9 cellular contexts compared by ENCODE assay signal in genomic region chr3:58528629-58529028, GRCh38. TPM values are rescaled to one million over a fixed set of nuclear protein-coding genes. Genes with fewer than 3 reads are reported as not detected.
DNase-seq lines count a peak whose midpoint lies in the region; ATAC-seq and TF ChIP-seq lines count a peak whose summit lies in the region.
"Had no signal": no experiment of that assay in that cellular context is flagged by ENCODE, and none has a peak within 500 bp of the region (broad histone marks: within the 10 kb centered on the region; RNA-seq: fewer than 3 reads in every experiment).

No MANE protein-coding gene starts in this region.

- H3K9ac ChIP-seq in BLaER1 (no peak overlapping the region), mammary epithelial cell (ENCODE audit: insufficient read depth, low read length) (no peak overlapping the region)

- WGBS in mammary epithelial cell (ENCODE audit: low coverage, missing lambda C conversion rate) = 0% methylated on average over 2 of the region's 6 CpGs

- H4K20me1 ChIP-seq in BLaER1 (no peaks in the 10 kb centered on the region), mammary epithelial cell (ENCODE audit: insufficient read depth, low read length) (no peaks in the 10 kb centered on the region)

- no peaks in the 10 kb centered on the region for H3K9me3 ChIP-seq in BLaER1
- H3K9me3 ChIP-seq in mammary epithelial cell (replicated peaks; ENCODE audit: insufficient read depth, low read length) = no peaks in the 10 kb centered on the region
- H3K9me3 ChIP-seq: SJSA1 had no signal

- dilution Hi-C loops in mammary epithelial cell (cut with HindIII; ENCODE audit: low sequenced_read_pairs) = loop anchor here (5.0 kb wide), 1 partner anchor 36 kb away; the partner anchor contains the start of gene KCTD6

- intact Hi-C loops in mammary epithelial cell (cut with micrococcal nuclease) = loop anchor here (5.0 kb wide), 1 partner anchor 196 kb away; the partner anchor contains the start of gene PXK
- intact Hi-C loops in left colon (cut with DNase I, micrococcal nuclease) = no loop called here

- H3K27ac ChIP-seq in BLaER1 (no peak overlapping the region), mammary epithelial cell (ENCODE audit: insufficient read depth, low read depth, low read length) (no peak overlapping the region)
- H3K27ac ChIP-seq: SJSA1 had no signal

- H3K27me3 ChIP-seq in BLaER1 (no peaks in the 10 kb centered on the region), mammary epithelial cell (ENCODE audit: insufficient read depth, low read length) (no peaks in the 10 kb centered on the region)
- H3K27me3 ChIP-seq: SJSA1 had no signal

- peak overlapping the region; percentile 69 for H2AFZ ChIP-seq in mammary epithelial cell (ENCODE audit: low read depth, low read length)

- TF ChIP-seq CTCF in LNCaP clone FGC (IDR thresholded peaks at IDR 0.05; ENCODE audit: control insufficient read depth, extremely low read depth, insufficient read depth) (no peak), mammary epithelial cell (conservative IDR thresholded peaks at IDR 0.05 in 1 of 2, IDR thresholded peaks at IDR 0.05 in 1 of 2; ENCODE audit: extremely low read depth in 1 of 2, insufficient read depth in 1 of 2, low read depth in 1 of 2, low read length in 2 of 2) (no peak)

- no peaks in the 10 kb centered on the region for H3K79me2 ChIP-seq in mammary epithelial cell (ENCODE audit: insufficient read depth, low read length)

- peaks cover 42% of the 10 kb centered on the region for H3K4me1 ChIP-seq in BLaER1
- peaks cover 29% of the 10 kb centered on the region for H3K4me1 ChIP-seq in mammary epithelial cell (ENCODE audit: insufficient read depth, low read length)

- CTCF ChIA-PET in mammary epithelial cell (lab: Charles Lee; ENCODE audit: low non-redundant PET) = no interaction called here

- ATAC-seq in left colon (peak; percentile 53), HG02763 (IDR thresholded peaks at IDR 0.05; ENCODE audit: unreplicated experiment) (no peak), HG03571 (IDR thresholded peaks at IDR 0.05; ENCODE audit: unreplicated experiment) (no peak), GM21360 (IDR thresholded peaks at IDR 0.05; ENCODE audit: unreplicated experiment) (no peak)

- BruUV-seq in mammary epithelial cell (replicated peaks; lab: Mats Ljungman, UMichigan) = no TSS peak

- H3K4me3 ChIP-seq in BLaER1 (no peak overlapping the region), LNCaP clone FGC (ENCODE audit: low read depth, low read length) (no peak overlapping the region), mammary epithelial cell (replicated peaks in 1 of 3; ENCODE audit: insufficient read depth in 1 of 3, low read depth in 2 of 3, low read length in 3 of 3) (no peak overlapping the region)
- H3K4me3 ChIP-seq: SJSA1 had no signal

- H3K36me3 ChIP-seq in BLaER1 (no peaks in the 10 kb centered on the region), mammary epithelial cell (ENCODE audit: insufficient read depth, low read length) (no peaks in the 10 kb centered on the region)
- H3K36me3 ChIP-seq: SJSA1 had no signal

- H3K4me2 ChIP-seq in BLaER1 = 0 out of 2 replicates have a peak overlapping the region, but pooled peaks have one; percentile 23
- no peak overlapping the region for H3K4me2 ChIP-seq in mammary epithelial cell (ENCODE audit: insufficient read depth, low read depth, low read length)

- peak; percentile 57 for DNase-seq in LNCaP clone FGC (ENCODE audit: low read depth)
- DNase-seq in mammary epithelial cell = peak; percentile 69
- peak; percentile 50 to 63 for DNase-seq in left colon
- no peak for DNase-seq in stimulated activated CD8-positive, alpha-beta memory T cell treated with anti-CD3 and anti-CD28 coated beads, Interleukin-4, amount 100 ng/mL, for 48 hours

- in situ Hi-C loops in mammary epithelial cell (cut with MboI; ENCODE audit: low sequenced_read_pairs in 2 of 2) = no loop called here

RNA-seq across cellular contexts. Expression of gene ACOX2, which starts 8.4 kb away (rescaled TPM):
- total RNA-seq in mammary epithelial cell = 1 to 10 TPM in 1 of 2 donors, not detected in 1; 1.0 TPM
- 0.74 TPM for polyA plus RNA-seq in mammary epithelial cell
- polyA minus RNA-seq in mammary epithelial cell = 8.9 TPM
- 10 to 100 TPM; 17.0 to 17.8 TPM for total RNA-seq in left colon

RNA-seq across cellular contexts. Expression of gene KCTD6, which starts 36.7 kb away (rescaled TPM):
- total RNA-seq in mammary epithelial cell = 1 to 10 TPM; 2.7 to 5.6 TPM
- polyA plus RNA-seq in mammary epithelial cell = 4.5 TPM
- polyA minus RNA-seq in mammary epithelial cell = 6.4 TPM
- 1 to 10 TPM; 5.7 to 6.3 TPM for total RNA-seq in left colon

RNA-seq across cellular contexts. Expression of gene FAM107A, which starts 48.6 kb away (rescaled TPM):
- under 1 TPM in 1 of 2 donors, not detected in 1; under 0.01 TPM for total RNA-seq in mammary epithelial cell
- polyA plus RNA-seq in mammary epithelial cell = not detected
- not detected for polyA minus RNA-seq in mammary epithelial cell
- 10 to 100 TPM in 1 of 2 donors, 1 to 10 TPM in 1; 7.8 to 10.2 TPM for total RNA-seq in left colon
- total RNA-seq: SJSA1 had no signal

Comparison
In these comparisons a context has a peak if more than half of its experiments do, and no peak if none do; other contexts are left out.
1. RNA of gene ACOX2, which starts 8.4 kb away (total RNA-seq): 17.0 to 17.8 TPM in left colon; 1.0 TPM in mammary epithelial cell; every median in the first group is over 4 times any median in the second.
2. RNA of gene FAM107A, which starts 48.6 kb away (total RNA-seq): 7.8 to 10.2 TPM in left colon; under 0.01 TPM in mammary epithelial cell; every median in the first group is over 4 times any median in the second.